ENCODE assay signal across 7 cellular contexts in the genomic region with DNA sequence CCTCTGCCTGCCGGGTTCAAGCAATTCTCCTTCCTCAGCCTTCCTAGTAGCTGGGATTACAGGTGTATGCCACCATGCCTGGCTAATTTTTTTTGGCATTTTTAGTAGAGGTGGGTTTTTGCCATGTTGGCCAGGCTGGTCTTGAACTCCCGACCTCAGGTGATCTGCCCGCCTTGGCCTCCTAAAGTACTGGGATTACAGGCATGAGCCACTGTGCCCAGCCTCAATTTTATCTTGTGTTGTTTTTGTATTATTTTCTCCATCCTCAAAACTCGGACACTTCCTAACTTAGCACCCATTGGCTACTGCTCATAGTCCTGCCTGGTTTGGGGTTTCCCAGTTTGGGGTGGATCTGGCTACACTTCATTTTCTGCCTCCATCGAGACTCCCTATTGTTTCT. TPM values are rescaled to one million over a fixed set of nuclear protein-coding genes. Genes with fewer than 3 reads are reported as not detected.
"Had no signal": no experiment of that assay in that cellular context is flagged by ENCODE, and none has a peak within 500 bp of the region (broad histone marks: within the 10 kb centered on the region; RNA-seq: fewer than 3 reads in every experiment).

No MANE protein-coding gene starts in this region.

RNA-seq across cellular contexts. Expression of gene NYNRIN, which starts 11.2 kb away (rescaled TPM):
- total RNA-seq: activated CD4-positive, alpha-beta T cell treated with anti-CD3 and anti-CD28 coated beads, Interleukin-2, amount 10 ng/mL, durations not matched to agents 24 days and 14 days had no signal

RNA-seq across cellular contexts. Expression of gene NFATC4, which starts 19.6 kb away (rescaled TPM):
- total RNA-seq: activated CD4-positive, alpha-beta memory T cell treated with anti-CD3 and anti-CD28 coated beads for 36 hours; activated CD4-positive, alpha-beta memory T cell treated with anti-CD3 and anti-CD28 coated beads, Interleukin-2, amount 10 ng/mL, durations not matched to agents 7 days and 5 days; activated CD4-positive, alpha-beta T cell treated with anti-CD3 and anti-CD28 coated beads, Interleukin-2, amount 10 ng/mL, durations not matched to agents 24 days and 14 days; activated CD4-positive, alpha-beta T cell treated with anti-CD3 and anti-CD28 coated beads, Interleukin-2, amount 10 ng/mL, durations not matched to agents 7 days and 5 days; activated CD8-positive, alpha-beta T cell treated with anti-CD3 and anti-CD28 coated beads, Interleukin-2, amount 10 ng/mL, durations not matched to agents 7 days and 5 days; T-helper 1 cell treated with Interleukin-12 subunit alpha and Interleukin-12 subunit beta and Interleukin-4 antibody, amounts not matched to agents 30 ng/mL and 1 ng/mL, for 36 hours; T-helper 17 cell had no signal
